ENCODE assay signal across 16 cellular contexts in the genomic region with DNA sequence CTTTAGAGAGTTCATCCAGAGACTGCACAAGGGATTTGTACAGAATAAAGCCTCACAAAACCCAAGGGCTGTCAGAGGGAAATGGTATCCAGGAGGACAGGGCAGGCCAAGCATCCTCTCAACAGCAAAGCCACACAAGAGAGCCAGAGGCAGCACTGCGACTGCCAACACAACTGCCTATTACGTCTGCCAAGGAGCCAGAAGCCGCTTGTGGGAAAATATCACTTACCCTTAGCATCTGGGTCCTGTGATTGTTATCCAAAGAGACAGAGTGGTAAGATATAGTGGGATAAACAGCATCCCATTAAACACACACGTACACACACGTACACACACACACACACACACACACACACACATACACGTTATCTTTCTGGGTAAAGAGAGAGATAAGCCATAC.
DNase-seq lines count a peak whose midpoint lies in the region; ATAC-seq and TF ChIP-seq lines count a peak whose summit lies in the region.
"Had no signal": no experiment of that assay in that cellular context is flagged by ENCODE, and none has a peak within 500 bp of the region (broad histone marks: within the 10 kb centered on the region; RNA-seq: fewer than 3 reads in every experiment).

No MANE protein-coding gene starts in this region.

- no peaks in the 10 kb centered on the region for H3K36me3 ChIP-seq in PC-3 (ENCODE audit: low read depth, low read length)
- H3K36me3 ChIP-seq: cardiac muscle cell had no signal

- H3K79me2 ChIP-seq in PC-3 (ENCODE audit: low read length), result no peaks in the 10 kb centered on the region

- CTCF ChIA-PET in PC-3 (lab: Charles Lee), result no interaction called here

- H3K4me1 ChIP-seq in PC-3 (ENCODE audit: insufficient read depth, low read length), result no peaks in the 10 kb centered on the region

- ATAC-seq in PC-3 (no peak), HG03280 (IDR thresholded peaks at IDR 0.05; ENCODE audit: unreplicated experiment) (no peak)
- ATAC-seq: esophagus mucosa, T-helper 17 cell had no signal

- BruUV-seq in PC-3 (replicated peaks; lab: Mats Ljungman, UMichigan), result no TSS peak

- no peak overlapping the region for H3K27ac ChIP-seq in PC-3 (ENCODE audit: low read length)
- H3K27ac ChIP-seq: cardiac muscle cell, skin epidermis had no signal

- no peaks in the 10 kb centered on the region for H3K9me3 ChIP-seq in PC-3 (ENCODE audit: low read length)

- no peak overlapping the region for H3K9ac ChIP-seq in PC-3 (ENCODE audit: low read length)

- H3K9me2 ChIP-seq in PC-3 (replicated peaks; ENCODE audit: low read length), result no peaks in the 10 kb centered on the region

- no peak overlapping the region for H2AFZ ChIP-seq in PC-3 (ENCODE audit: low read length)

- POLR2A ChIA-PET in PC-3 (lab: Charles Lee; ENCODE audit: unreplicated experiment), result no interaction called here

- no peaks in the 10 kb centered on the region for H4K20me1 ChIP-seq in PC-3 (ENCODE audit: low read length)

- intact Hi-C loops in PC-3 (cut with micrococcal nuclease), result loop anchor here (5.0 to 10.0 kb wide), 2 partner anchors 245 to 957 kb away; no protein-coding TSS in a partner anchor

- no peaks in the 10 kb centered on the region for H3F3A ChIP-seq in PC-3 (ENCODE audit: low read length, unreplicated experiment)

- TF ChIP-seq CTCF in fibroblast of the aortic adventitia (IDR thresholded peaks at IDR 0.05; ENCODE audit: insufficient read depth, low read length), result no peak
- TF ChIP-seq CTCF in PC-3 (conservative IDR thresholded peaks at IDR 0.05; ENCODE audit: low read depth, low read length), result no peak

- H3K4me3 ChIP-seq in fibroblast of the aortic adventitia (ENCODE audit: low read depth, low read length), result no peak overlapping the region
- no peak overlapping the region for H3K4me3 ChIP-seq in PC-3 (ENCODE audit: low read length)
- H3K4me3 ChIP-seq: cardiac muscle cell, skin epidermis had no signal

- no peak overlapping the region for H3K4me2 ChIP-seq in PC-3 (ENCODE audit: low read length)

- DNase-seq in ELF-1 (ENCODE audit: low read depth, low spot score), result peak; percentile 4
- peak; percentile 61 for DNase-seq in RPMI7951 (ENCODE audit: low read depth)
- DNase-seq in fibroblast of the aortic adventitia (ENCODE audit: low read depth), result peak; percentile 36
- peak; percentile 59 for DNase-seq in retina
- no peak for DNase-seq in NCI-H748 (lab: John Stamatoyannopoulos, UW; ENCODE audit: unreplicated experiment)
- DNase-seq in PC-3, result no peak
- DNase-seq in amniotic stem cell (lab: John Stamatoyannopoulos, UW), result no peak
- DNase-seq: activated CD4-positive, alpha-beta T cell treated with anti-CD3 and anti-CD28 coated beads, Interleukin-2, amount 50 U/mL, for 48 hours; activated effector memory CD4-positive, alpha-beta T cell treated with anti-CD3 and anti-CD28 coated beads, Interleukin-2, amount 50 U/mL, for 16 hours; CD4-positive, alpha-beta memory T cell; NCI-H2081; T-helper 17 cell had no signal

- peaks cover 12% of the 10 kb centered on the region for H3K27me3 ChIP-seq in PC-3 (ENCODE audit: low read length)
- H3K27me3 ChIP-seq: cardiac muscle cell had no signal

Comparison
In these comparisons a context has a peak if more than half of its experiments do, and no peak if none do; other contexts are left out.
1. DNase-seq: peak in ELF-1 (single experiment), RPMI7951 (single experiment), fibroblast of the aortic adventitia (single experiment) and retina (single experiment); none in NCI-H748 (single experiment), PC-3 (single experiment) and amniotic stem cell (single experiment).